In genomic region chr21:45026066-45026745, GRCh38 we compare ENCODE assay signal across 21 cellular contexts.
"Had no signal": no experiment of that assay in that cellular context is flagged by ENCODE, and none has a peak within 500 bp of the region (broad histone marks: within the 10 kb centered on the region; RNA-seq: fewer than 3 reads in every experiment).

No MANE protein-coding gene starts in this region.

- H3K27ac ChIP-seq: epithelial cell of prostate, heart right ventricle, parathyroid adenoma, upper lobe of left lung, VCaP had no signal

- H3K4me3 Mint-ChIP-seq: activated T-cell treated with anti-CD3 and anti-CD28 coated beads, Interleukin-2, amount 50 U/mL, for 24 hours; activated T-helper 17 cell treated with anti-CD3 and anti-CD28 coated beads, Interleukin-2, amount 50 U/mL, for 72 hours; nephron progenitor cell; stimulated activated naive B cell treated with anti-CD40 and anti-IgM and Interleukin-4, amounts not matched to agents 10 μg/mL and 1 μg/mL and 100 μg/mL, for 72 hours had no signal

- H3K4me1 Mint-ChIP-seq: activated T-helper 17 cell treated with anti-CD3 and anti-CD28 coated beads, Interleukin-2, amount 50 U/mL, for 72 hours had no signal

- H3K4me3 ChIP-seq: heart right ventricle, smooth muscle cell, upper lobe of left lung had no signal

- H3K4me1 ChIP-seq: parathyroid adenoma had no signal

- H3K27ac Mint-ChIP-seq: activated naive CD4-positive, alpha-beta T cell treated with anti-CD3 and anti-CD28 coated beads, Interleukin-2, amount 50 U/mL, for 72 hours; activated T-cell treated with anti-CD3 and anti-CD28 coated beads, Interleukin-2, amount 50 U/mL, for 24 hours; activated T-helper 17 cell treated with anti-CD3 and anti-CD28 coated beads, Interleukin-2, amount 50 U/mL, for 72 hours; nephron progenitor cell; stimulated activated naive B cell treated with anti-CD40 and anti-IgM and Interleukin-4, amounts not matched to agents 10 μg/mL and 1 μg/mL and 100 μg/mL, for 72 hours had no signal

- ATAC-seq: activated naive CD4-positive, alpha-beta T cell treated with anti-CD3 and anti-CD28 coated beads, Interleukin-2, amount 50 U/mL, for 72 hours; activated T-helper 17 cell treated with anti-CD3 and anti-CD28 coated beads, Interleukin-2, amount 50 U/mL, for 72 hours; heart right ventricle; sciatic nerve; stimulated activated naive B cell treated with anti-CD40 and anti-IgM and Interleukin-4, amounts not matched to agents 10 μg/mL and 1 μg/mL and 100 μg/mL, for 72 hours had no signal

- DNase-seq: activated CD4-positive, alpha-beta T cell treated with anti-CD3 and anti-CD28 coated beads for 1 hour; activated CD8-positive, alpha-beta memory T cell treated with anti-CD3 and anti-CD28 coated beads for 24 hours; activated CD8-positive, alpha-beta memory T cell treated with anti-CD3 and anti-CD28 coated beads, Interleukin-2, amount 50 U/mL, for 4 hours; activated T-cell treated with anti-CD3 and anti-CD28 coated beads, Interleukin-2, amount 50 U/mL, for 24 hours; central memory CD4-positive, alpha-beta T cell; heart right ventricle; kidney; nephron progenitor cell; nucleus accumbens; stimulated activated CD4-positive, alpha-beta T cell treated with anti-CD3 and anti-CD28 coated beads, Interleukin-2, amount 100 ng/mL, for 48 hours; stimulated activated CD8-positive, alpha-beta memory T cell treated with anti-CD3 and anti-CD28 coated beads, Interleukin-4, amount 100 ng/mL, for 48 hours; stimulated activated naive B cell treated with anti-CD40 and anti-IgM and Interleukin-4, amounts not matched to agents 10 μg/mL and 1 μg/mL and 100 μg/mL, for 72 hours had no signal

- H3K9me3 ChIP-seq: SK-N-SH, upper lobe of left lung had no signal

- H3K36me3 ChIP-seq: heart right ventricle, upper lobe of left lung had no signal

- H3K27me3 ChIP-seq: heart right ventricle, upper lobe of left lung had no signal
